In genomic region chr11:125593113-125593761, GRCh38 we compare ENCODE assay signal across 8 cellular contexts. TPM values are rescaled to one million over a fixed set of nuclear protein-coding genes. Genes with fewer than 3 reads are reported as not detected.
DNase-seq lines count a peak whose midpoint lies in the region; ATAC-seq and TF ChIP-seq lines count a peak whose summit lies in the region.

No MANE protein-coding gene starts in this region.

- TSS peak; percentile 69 for BruUV-seq in Caco-2 (replicated peaks; lab: Mats Ljungman, UMichigan)

- H3K9me3 Mint-ChIP-seq in Caco-2 (ENCODE audit: unreplicated experiment) (no peaks in the 10 kb centered on the region), HFFc6 (no peaks in the 10 kb centered on the region), nephron (peaks cover 2% of the 10 kb centered on the region)

- H3K36me3 Mint-ChIP-seq in Caco-2 (ENCODE audit: insufficient read depth, unreplicated experiment), result peaks cover 71% of the 10 kb centered on the region
- peaks cover 27% of the 10 kb centered on the region for H3K36me3 Mint-ChIP-seq in HFFc6 (ENCODE audit: low read depth)
- peaks cover 28% of the 10 kb centered on the region for H3K36me3 Mint-ChIP-seq in nephron (ENCODE audit: low read depth)

- peak overlapping the region; percentile 99 for H3K27ac Mint-ChIP-seq in Caco-2 (ENCODE audit: unreplicated experiment)
- peak overlapping the region; percentile 99 for H3K27ac Mint-ChIP-seq in HFFc6
- H3K27ac Mint-ChIP-seq in nephron, result peak overlapping the region; percentile 98 to 100 (median 99)

- H3K4me1 Mint-ChIP-seq in Caco-2 (ENCODE audit: low read depth, unreplicated experiment) (peaks cover 19% of the 10 kb centered on the region), HFFc6 (ENCODE audit: low read depth) (peaks cover 43% of the 10 kb centered on the region), nephron (peaks cover 30% of the 10 kb centered on the region)

- TF ChIP-seq CTCF in Caco-2 (IDR thresholded peaks at IDR 0.05; ENCODE audit: insufficient read depth in 1 of 2, low read depth in 1 of 2, low read length in 1 of 2, severe bottlenecking in 1 of 2, unreplicated experiment in 1 of 2) (no peak), HFFc6 (IDR thresholded peaks at IDR 0.05) (no peak), esophagus muscularis mucosa (IDR thresholded peaks at IDR 0.05) (no peak), nephron (IDR thresholded peaks at IDR 0.05; ENCODE audit: unreplicated experiment in 3 of 3) (no peak), GM13976 (IDR thresholded peaks at IDR 0.05; ENCODE audit: borderline replicate concordance, control extremely low read depth, extremely low read depth, insufficient read depth, missing control alignments) (no peak)

- TF ChIP-seq EP300 in esophagus muscularis mucosa (IDR thresholded peaks at IDR 0.05), result no peak

- H3K27me3 Mint-ChIP-seq in Caco-2 (ENCODE audit: insufficient read depth, unreplicated experiment), result no peaks in the 10 kb centered on the region
- H3K27me3 Mint-ChIP-seq in HFFc6 (ENCODE audit: insufficient read depth), result no peaks in the 10 kb centered on the region; the same call in 1 of the 2 replicates
- H3K27me3 Mint-ChIP-seq in nephron (ENCODE audit: low read depth), result no peaks in the 10 kb centered on the region

- H3K9me3 ChIP-seq in Caco-2 (no peaks in the 10 kb centered on the region), esophagus muscularis mucosa (no peaks in the 10 kb centered on the region)

- peak overlapping the region; percentile 98 for H3K4me3 Mint-ChIP-seq in Caco-2 (ENCODE audit: unreplicated experiment)
- peak overlapping the region; percentile 96 for H3K4me3 Mint-ChIP-seq in HFFc6
- peak overlapping the region; percentile 94 to 97 (median 94) for H3K4me3 Mint-ChIP-seq in nephron

- H3K4me1 ChIP-seq in Caco-2 (peaks cover under 1% of the 10 kb centered on the region), esophagus muscularis mucosa (peaks cover 13 to 46% (median 32%) of the 10 kb centered on the region in 4 donors)

- under 1% methylated on average over 18 of the region's 18 CpGs for WGBS in esophagus muscularis mucosa

- DNase-seq in Caco-2 (peak in 1 of 2 experiments; percentile 65), HFFc6 (peak; percentile 54), SW 1271 (lab: John Stamatoyannopoulos, UW) (peak; percentile 24 to 48), esophagus muscularis mucosa (ENCODE audit: extremely low spot score) (no peak), GM13976 (ENCODE audit: low spot score) (no peak)

- CTCF ChIA-PET in Caco-2 (lab: Charles Lee), result interaction anchor here (0.6 to 2.4 kb wide), 3 partner anchors 23 to 800 kb away, joined by 3 to 7 read pairs (median 4); partner anchors contain the start of gene EI24

- H3K27ac ChIP-seq in esophagus muscularis mucosa (replicated peaks in 1 of 4), result peak overlapping the region; percentile 74 to 99 (median 88)

- no peak for TF ChIP-seq POLR2A in esophagus muscularis mucosa (IDR thresholded peaks at IDR 0.05; ENCODE audit: low read depth)

- peak overlapping the region; percentile 85 for H3K4me3 ChIP-seq in Caco-2 (ENCODE audit: low read depth, low read length)
- H3K4me3 ChIP-seq in esophagus muscularis mucosa, result peak overlapping the region; percentile 71 to 92 (median 86)

- no peak for ATAC-seq in HG02885 (IDR thresholded peaks at IDR 0.05; ENCODE audit: poor library complexity, unreplicated experiment)
- ATAC-seq in HG02588 (IDR thresholded peaks at IDR 0.05; ENCODE audit: unreplicated experiment), result no peak

- intact Hi-C loops in Caco-2 (cut with micrococcal nuclease; ENCODE audit: unreplicated experiment) (loop anchor here (10.0 kb wide), 1 partner anchor 672 kb away; the partner anchor contains the start of genes FOXRED1 and SRPRA), esophagus muscularis mucosa (cut with DNase I) (no loop called here)

- H3K36me3 ChIP-seq in Caco-2 (ENCODE audit: control insufficient read depth, insufficient read depth, low read length), result no peaks in the 10 kb centered on the region
- H3K36me3 ChIP-seq in esophagus muscularis mucosa, result peaks cover 7 to 19% (median 14%) of the 10 kb centered on the region in 4 donors

- in situ Hi-C loops in GM13976 (cut with MboI; ENCODE audit: low sequenced_read_pairs, unreplicated experiment), result no loop called here

- POLR2A ChIA-PET in Caco-2 (lab: Charles Lee), result interaction anchor here (0.6 to 2.3 kb wide), 5 partner anchors 15 to 712 kb away, joined by 3 to 20 read pairs (median 4); partner anchors contain the start of genes CHEK1 and EI24

- H3K27me3 ChIP-seq in Caco-2 (replicated peaks; ENCODE audit: control insufficient read depth, insufficient read depth, low read length) (no peaks in the 10 kb centered on the region), esophagus muscularis mucosa (no peaks in the 10 kb centered on the region)

RNA-seq across cellular contexts. Expression of gene STT3A, which starts 0.6 kb away (rescaled TPM):
- total RNA-seq in Caco-2 (2022) (517 and 531 TPM in 2 replicates), esophagus muscularis mucosa (10 to 100 TPM; 31.6 to 65.4 (median 52.8) TPM)
- total RNA-seq in HFFc6 (2021; fragmentation: NEBNext Ultra II Directional; extraction: Animal tissue kit (Norgen Biotek cat#: 25700)), result 100 to 1,000 TPM; 265 to 280 (median 269) TPM

RNA-seq across cellular contexts. Expression of gene EI24, which starts 24.0 kb away (rescaled TPM):
- total RNA-seq in Caco-2 (2022), result 164 and 170 TPM in 2 replicates
- total RNA-seq in HFFc6 (2021; fragmentation: NEBNext Ultra II Directional; extraction: Animal tissue kit (Norgen Biotek cat#: 25700)), result 10 to 100 TPM; 73.8 to 92.1 (median 86.0) TPM
- 10 to 100 TPM; 65.4 to 81.3 (median 75.0) TPM for total RNA-seq in esophagus muscularis mucosa

RNA-seq across cellular contexts. Expression of gene CHEK1, which starts 31.7 kb away (rescaled TPM):
- total RNA-seq in Caco-2 (2022) (121 and 142 TPM in 2 replicates), esophagus muscularis mucosa (1 to 10 TPM; 1.9 to 4.2 (median 2.5) TPM)
- 10 to 100 TPM; 23.8 to 43.6 (median 39.7) TPM for total RNA-seq in HFFc6 (2021; fragmentation: NEBNext Ultra II Directional; extraction: Animal tissue kit (Norgen Biotek cat#: 25700))

Comparison
In these comparisons a context has a peak if more than half of its experiments do, and no peak if none do; other contexts are left out.
1. DNase-seq: peak in HFFc6 (single experiment) and SW 1271 (2 of 2); none in esophagus muscularis mucosa (single experiment) and GM13976 (single experiment).
2. RNA of gene CHEK1, which starts 31.7 kb away (total RNA-seq): 121 to 142 TPM in Caco-2 and 23.8 to 43.6 TPM in HFFc6; 1.9 to 4.2 TPM in esophagus muscularis mucosa; every median in the first group is over 4 times any median in the second.
3. Peak in every context shown above with its lines, with median percentiles within 50 percentile points of each other: H3K27ac Mint-ChIP-seq and H3K4me3 Mint-ChIP-seq.